ENCODE assay signal across 8 cellular contexts in genomic region chr10:16776896-16777295, GRCh38.
"Had no signal": no experiment of that assay in that cellular context is flagged by ENCODE, and none has a peak within 500 bp of the region (broad histone marks: within the 10 kb centered on the region; RNA-seq: fewer than 3 reads in every experiment).

No MANE protein-coding gene starts in this region.

- H3K4me1 ChIP-seq: breast epithelium, parathyroid adenoma had no signal

- H2AFZ ChIP-seq: parathyroid adenoma had no signal

- DNase-seq: activated naive CD4-positive, alpha-beta T cell; activated naive CD8-positive, alpha-beta T cell treated with anti-CD3 and anti-CD28 coated beads, Interleukin-2, amount 10 ng/mL, durations not matched to agents 7 days and 5 days; activated T-cell treated with anti-CD3 and anti-CD28 coated beads for 4 hours; lower lobe of right lung; stimulated activated CD4-positive, alpha-beta T cell treated with anti-CD3 and anti-CD28 coated beads, Interleukin-15, amount 100 ng/mL, for 24 hours; stimulated activated CD4-positive, alpha-beta T cell treated with anti-CD3 and anti-CD28 coated beads, Interleukin-4, amount 100 ng/mL, for 1 hour had no signal

- H3K4me3 ChIP-seq: breast epithelium, lower lobe of right lung had no signal

- H3K27me3 ChIP-seq: breast epithelium had no signal

- H3K27ac ChIP-seq: parathyroid adenoma had no signal

- H3K9me3 ChIP-seq: breast epithelium, lower lobe of right lung had no signal

- H3K9ac ChIP-seq: parathyroid adenoma had no signal
